1 cellular context compared by ENCODE assay signal in the genomic region with DNA sequence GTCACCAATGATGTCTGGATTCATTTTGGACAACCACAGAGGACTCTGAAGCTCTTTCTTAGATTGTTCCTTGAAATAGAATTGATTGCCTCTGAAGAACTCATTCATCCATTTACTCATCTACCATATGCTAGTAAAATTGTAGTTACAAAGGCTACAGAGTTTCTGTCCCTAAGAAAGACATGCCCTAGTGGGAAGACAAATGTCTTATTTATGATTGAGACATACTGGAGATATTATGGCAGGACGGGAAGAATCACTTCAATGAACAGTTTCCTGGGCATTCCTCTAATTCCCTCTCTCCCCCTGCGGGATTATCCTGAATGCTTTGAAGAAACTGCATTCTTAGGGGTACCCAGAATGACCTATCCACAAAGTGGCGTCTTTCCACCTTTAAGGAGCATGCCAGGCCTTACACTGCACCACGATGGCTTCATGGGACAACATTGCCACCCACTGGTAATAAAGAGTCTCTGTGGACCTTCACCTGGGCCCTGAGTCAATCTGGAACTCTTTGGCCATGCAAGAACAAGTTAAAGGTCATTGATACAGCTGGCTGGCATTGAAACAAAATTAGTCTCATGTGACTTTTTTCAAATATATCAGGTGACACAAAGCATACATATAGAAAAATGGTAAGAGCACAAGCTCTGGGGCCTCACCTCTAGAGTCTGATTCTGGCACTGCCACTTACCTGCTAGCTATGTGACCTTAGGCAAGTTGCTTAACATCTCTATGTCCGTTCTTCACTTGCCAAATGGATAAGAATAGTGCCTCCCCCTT.
TF ChIP-seq lines count a peak whose summit lies in the region.

No MANE protein-coding gene starts in this region.

TF ChIP-seq in HepG2, 621 proteins besides CTCF, POLR2A, EP300 and RAD21 (continued from another document and continues in another):
- TF ChIP-seq, protein P1, sequence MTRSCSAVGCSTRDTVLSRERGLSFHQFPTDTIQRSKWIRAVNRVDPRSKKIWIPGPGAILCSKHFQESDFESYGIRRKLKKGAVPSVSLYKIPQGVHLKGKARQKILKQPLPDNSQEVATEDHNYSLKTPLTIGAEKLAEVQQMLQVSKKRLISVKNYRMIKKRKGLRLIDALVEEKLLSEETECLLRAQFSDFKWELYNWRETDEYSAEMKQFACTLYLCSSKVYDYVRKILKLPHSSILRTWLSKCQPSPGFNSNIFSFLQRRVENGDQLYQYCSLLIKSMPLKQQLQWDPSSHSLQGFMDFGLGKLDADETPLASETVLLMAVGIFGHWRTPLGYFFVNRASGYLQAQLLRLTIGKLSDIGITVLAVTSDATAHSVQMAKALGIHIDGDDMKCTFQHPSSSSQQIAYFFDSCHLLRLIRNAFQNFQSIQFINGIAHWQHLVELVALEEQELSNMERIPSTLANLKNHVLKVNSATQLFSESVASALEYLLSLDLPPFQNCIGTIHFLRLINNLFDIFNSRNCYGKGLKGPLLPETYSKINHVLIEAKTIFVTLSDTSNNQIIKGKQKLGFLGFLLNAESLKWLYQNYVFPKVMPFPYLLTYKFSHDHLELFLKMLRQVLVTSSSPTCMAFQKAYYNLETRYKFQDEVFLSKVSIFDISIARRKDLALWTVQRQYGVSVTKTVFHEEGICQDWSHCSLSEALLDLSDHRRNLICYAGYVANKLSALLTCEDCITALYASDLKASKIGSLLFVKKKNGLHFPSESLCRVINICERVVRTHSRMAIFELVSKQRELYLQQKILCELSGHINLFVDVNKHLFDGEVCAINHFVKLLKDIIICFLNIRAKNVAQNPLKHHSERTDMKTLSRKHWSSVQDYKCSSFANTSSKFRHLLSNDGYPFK (CRISPR knock-in tag; IDR thresholded peaks at IDR 0.05; ENCODE audit: borderline replicate concordance) = no peak
- TF ChIP-seq NCOA5 (CRISPR knock-in tag; IDR thresholded peaks at IDR 0.05) (no peak), ZNF44 (CRISPR knock-in tag; IDR thresholded peaks at IDR 0.05) (no peak), ZNF709 (CRISPR knock-in tag; IDR thresholded peaks at IDR 0.05) (no peak), HDAC1 (CRISPR knock-in tag; IDR thresholded peaks at IDR 0.05) (no peak), ZC3H4 (CRISPR knock-in tag; IDR thresholded peaks at IDR 0.05; ENCODE audit: borderline replicate concordance) (no peak), ZFYVE20 (CRISPR knock-in tag; IDR thresholded peaks at IDR 0.05; ENCODE audit: borderline replicate concordance, low read depth) (no peak), SMARCC2 (IDR thresholded peaks at IDR 0.05) (no peak), ZNF800 (CRISPR knock-in tag; IDR thresholded peaks at IDR 0.05) (no peak), EZH2 (conservative IDR thresholded peaks at IDR 0.05; ENCODE audit: low read depth, low read length) (no peak), EHMT2 (IDR thresholded peaks at IDR 0.05; ENCODE audit: borderline replicate concordance, low read depth, low read length) (no peak), KLF15 (CRISPR knock-in tag; IDR thresholded peaks at IDR 0.05; ENCODE audit: borderline replicate concordance) (no peak), SOX5 (CRISPR knock-in tag; IDR thresholded peaks at IDR 0.05; ENCODE audit: borderline replicate concordance) (peak; percentile 58; the same call in 1 of the 2 replicates), NAIF1 (CRISPR knock-in tag; IDR thresholded peaks at IDR 0.05; ENCODE audit: borderline replicate concordance) (no peak), MBNL3 (CRISPR knock-in tag; conservative IDR thresholded peaks at IDR 0.05) (no peak), NBN (conservative IDR thresholded peaks at IDR 0.05) (no peak), CBFB (CRISPR knock-in tag; IDR thresholded peaks at IDR 0.05) (0 out of 2 replicates have a peak, but pooled peaks have one; percentile 35), REL (CRISPR knock-in tag; conservative IDR thresholded peaks at IDR 0.05) (no peak), SAP130 (CRISPR knock-in tag; IDR thresholded peaks at IDR 0.05; ENCODE audit: low read depth) (peak; percentile 56), ZNF720 (CRISPR knock-in tag; IDR thresholded peaks at IDR 0.05) (no peak), ZNF674 (CRISPR knock-in tag; IDR thresholded peaks at IDR 0.05; ENCODE audit: low read depth) (no peak), ZFP41 (CRISPR knock-in tag; IDR thresholded peaks at IDR 0.05; ENCODE audit: borderline replicate concordance) (no peak), RBFOX2 (IDR thresholded peaks at IDR 0.05; ENCODE audit: low read depth, low read length) (no peak), CHD4 (IDR thresholded peaks at IDR 0.05; ENCODE audit: borderline replicate concordance, low read length) (no peak), HMG20B (CRISPR knock-in tag; conservative IDR thresholded peaks at IDR 0.05) (no peak), ZNF678 (CRISPR knock-in tag; IDR thresholded peaks at IDR 0.05) (no peak), THAP11 (CRISPR knock-in tag; IDR thresholded peaks at IDR 0.05) (no peak), FOSL1 (CRISPR knock-in tag; IDR thresholded peaks at IDR 0.05; ENCODE audit: borderline replicate concordance) (no peak), SRF (IDR thresholded peaks at IDR 0.05; ENCODE audit: low read depth, low read length) (no peak), PHF21A (CRISPR knock-in tag; IDR thresholded peaks at IDR 0.05) (peak; percentile 31; the same call in 1 of the 2 replicates), ZNF775 (CRISPR knock-in tag; IDR thresholded peaks at IDR 0.05; ENCODE audit: borderline replicate concordance) (no peak), NR2F2 (IDR thresholded peaks at IDR 0.05; ENCODE audit: borderline replicate concordance, low read depth) (no peak), ZNF556 (CRISPR knock-in tag; IDR thresholded peaks at IDR 0.05; ENCODE audit: borderline replicate concordance) (no peak), GZF1 (CRISPR knock-in tag; IDR thresholded peaks at IDR 0.05) (no peak), TEAD3 (CRISPR knock-in tag; optimal IDR thresholded peaks at IDR 0.05; ENCODE audit: borderline replicate concordance) (peak; percentile 83), FOXM1 (CRISPR knock-in tag; IDR thresholded peaks at IDR 0.05) (no peak), PITX1 (CRISPR knock-in tag; IDR thresholded peaks at IDR 0.05) (peak; percentile 51; the same call in 1 of the 2 replicates), ZBTB1 (CRISPR knock-in tag; IDR thresholded peaks at IDR 0.05; ENCODE audit: borderline replicate concordance) (no peak), NR3C1 (CRISPR knock-in tag; IDR thresholded peaks at IDR 0.05) (no peak), CEBPB (IDR thresholded peaks at IDR 0.05; ENCODE audit: borderline replicate concordance, low read depth, low read length) (no peak), ZNF558 (CRISPR knock-in tag; IDR thresholded peaks at IDR 0.05; ENCODE audit: borderline replicate concordance) (no peak), ZNF672 (CRISPR knock-in tag; IDR thresholded peaks at IDR 0.05) (no peak), TBP (CRISPR knock-in tag; IDR thresholded peaks at IDR 0.05) (no peak), HOXA5 (CRISPR knock-in tag; IDR thresholded peaks at IDR 0.05) (no peak), AKAP8 (CRISPR knock-in tag; IDR thresholded peaks at IDR 0.05) (no peak), ZNF138 (CRISPR knock-in tag; IDR thresholded peaks at IDR 0.05; ENCODE audit: low read depth) (no peak), NFIB (CRISPR knock-in tag; IDR thresholded peaks at IDR 0.05; ENCODE audit: borderline replicate concordance) (no peak)
- TF ChIP-seq, protein P2, sequence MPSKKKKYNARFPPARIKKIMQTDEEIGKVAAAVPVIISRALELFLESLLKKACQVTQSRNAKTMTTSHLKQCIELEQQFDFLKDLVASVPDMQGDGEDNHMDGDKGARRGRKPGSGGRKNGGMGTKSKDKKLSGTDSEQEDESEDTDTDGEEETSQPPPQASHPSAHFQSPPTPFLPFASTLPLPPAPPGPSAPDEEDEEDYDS (CRISPR knock-in tag; IDR thresholded peaks at IDR 0.05) = no peak
- TF ChIP-seq, protein P3, sequence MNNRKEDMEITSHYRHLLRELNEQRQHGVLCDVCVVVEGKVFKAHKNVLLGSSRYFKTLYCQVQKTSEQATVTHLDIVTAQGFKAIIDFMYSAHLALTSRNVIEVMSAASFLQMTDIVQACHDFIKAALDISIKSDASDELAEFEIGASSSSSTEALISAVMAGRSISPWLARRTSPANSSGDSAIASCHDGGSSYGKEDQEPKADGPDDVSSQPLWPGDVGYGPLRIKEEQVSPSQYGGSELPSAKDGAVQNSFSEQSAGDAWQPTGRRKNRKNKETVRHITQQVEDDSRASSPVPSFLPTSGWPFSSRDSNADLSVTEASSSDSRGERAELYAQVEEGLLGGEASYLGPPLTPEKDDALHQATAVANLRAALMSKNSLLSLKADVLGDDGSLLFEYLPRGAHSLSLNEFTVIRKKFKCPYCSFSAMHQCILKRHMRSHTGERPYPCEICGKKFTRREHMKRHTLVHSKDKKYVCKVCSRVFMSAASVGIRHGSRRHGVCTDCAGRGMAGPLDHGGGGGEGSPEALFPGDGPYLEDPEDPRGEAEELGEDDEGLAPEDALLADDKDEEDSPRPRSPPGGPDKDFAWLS (CRISPR knock-in tag; IDR thresholded peaks at IDR 0.05; ENCODE audit: borderline replicate concordance) = no peak
- TF ChIP-seq, protein P4, sequence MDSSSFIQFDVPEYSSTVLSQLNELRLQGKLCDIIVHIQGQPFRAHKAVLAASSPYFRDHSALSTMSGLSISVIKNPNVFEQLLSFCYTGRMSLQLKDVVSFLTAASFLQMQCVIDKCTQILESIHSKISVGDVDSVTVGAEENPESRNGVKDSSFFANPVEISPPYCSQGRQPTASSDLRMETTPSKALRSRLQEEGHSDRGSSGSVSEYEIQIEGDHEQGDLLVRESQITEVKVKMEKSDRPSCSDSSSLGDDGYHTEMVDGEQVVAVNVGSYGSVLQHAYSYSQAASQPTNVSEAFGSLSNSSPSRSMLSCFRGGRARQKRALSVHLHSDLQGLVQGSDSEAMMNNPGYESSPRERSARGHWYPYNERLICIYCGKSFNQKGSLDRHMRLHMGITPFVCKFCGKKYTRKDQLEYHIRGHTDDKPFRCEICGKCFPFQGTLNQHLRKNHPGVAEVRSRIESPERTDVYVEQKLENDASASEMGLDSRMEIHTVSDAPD (CRISPR knock-in tag; IDR thresholded peaks at IDR 0.05) = no peak
- TF ChIP-seq, protein P5, sequence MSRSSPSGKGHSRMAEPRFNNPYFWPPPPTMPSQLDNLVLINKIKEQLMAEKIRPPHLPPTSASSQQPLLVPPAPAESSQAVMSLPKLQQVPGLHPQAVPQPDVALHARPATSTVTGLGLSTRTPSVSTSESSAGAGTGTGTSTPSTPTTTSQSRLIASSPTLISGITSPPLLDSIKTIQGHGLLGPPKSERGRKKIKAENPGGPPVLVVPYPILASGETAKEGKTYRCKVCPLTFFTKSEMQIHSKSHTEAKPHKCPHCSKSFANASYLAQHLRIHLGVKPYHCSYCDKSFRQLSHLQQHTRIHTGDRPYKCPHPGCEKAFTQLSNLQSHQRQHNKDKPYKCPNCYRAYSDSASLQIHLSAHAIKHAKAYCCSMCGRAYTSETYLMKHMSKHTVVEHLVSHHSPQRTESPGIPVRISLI (CRISPR knock-in tag; IDR thresholded peaks at IDR 0.05; ENCODE audit: borderline replicate concordance) = peak; percentile 76; the same call in 1 of the 2 replicates
- TF ChIP-seq, protein P6, sequence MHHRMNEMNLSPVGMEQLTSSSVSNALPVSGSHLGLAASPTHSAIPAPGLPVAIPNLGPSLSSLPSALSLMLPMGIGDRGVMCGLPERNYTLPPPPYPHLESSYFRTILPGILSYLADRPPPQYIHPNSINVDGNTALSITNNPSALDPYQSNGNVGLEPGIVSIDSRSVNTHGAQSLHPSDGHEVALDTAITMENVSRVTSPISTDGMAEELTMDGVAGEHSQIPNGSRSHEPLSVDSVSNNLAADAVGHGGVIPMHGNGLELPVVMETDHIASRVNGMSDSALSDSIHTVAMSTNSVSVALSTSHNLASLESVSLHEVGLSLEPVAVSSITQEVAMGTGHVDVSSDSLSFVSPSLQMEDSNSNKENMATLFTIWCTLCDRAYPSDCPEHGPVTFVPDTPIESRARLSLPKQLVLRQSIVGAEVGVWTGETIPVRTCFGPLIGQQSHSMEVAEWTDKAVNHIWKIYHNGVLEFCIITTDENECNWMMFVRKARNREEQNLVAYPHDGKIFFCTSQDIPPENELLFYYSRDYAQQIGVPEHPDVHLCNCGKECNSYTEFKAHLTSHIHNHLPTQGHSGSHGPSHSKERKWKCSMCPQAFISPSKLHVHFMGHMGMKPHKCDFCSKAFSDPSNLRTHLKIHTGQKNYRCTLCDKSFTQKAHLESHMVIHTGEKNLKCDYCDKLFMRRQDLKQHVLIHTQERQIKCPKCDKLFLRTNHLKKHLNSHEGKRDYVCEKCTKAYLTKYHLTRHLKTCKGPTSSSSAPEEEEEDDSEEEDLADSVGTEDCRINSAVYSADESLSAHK (CRISPR knock-in tag; IDR thresholded peaks at IDR 0.05; ENCODE audit: borderline replicate concordance) = no peak
- TF ChIP-seq, protein P7, sequence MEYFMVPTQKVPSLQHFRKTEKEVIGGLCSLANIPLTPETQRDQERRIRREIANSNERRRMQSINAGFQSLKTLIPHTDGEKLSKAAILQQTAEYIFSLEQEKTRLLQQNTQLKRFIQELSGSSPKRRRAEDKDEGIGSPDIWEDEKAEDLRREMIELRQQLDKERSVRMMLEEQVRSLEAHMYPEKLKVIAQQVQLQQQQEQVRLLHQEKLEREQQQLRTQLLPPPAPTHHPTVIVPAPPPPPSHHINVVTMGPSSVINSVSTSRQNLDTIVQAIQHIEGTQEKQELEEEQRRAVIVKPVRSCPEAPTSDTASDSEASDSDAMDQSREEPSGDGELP (IDR thresholded peaks at IDR 0.05; ENCODE audit: borderline replicate concordance, low read depth) = peak; percentile 61; the same call in 1 of the 2 replicates
- TF ChIP-seq, protein P8, sequence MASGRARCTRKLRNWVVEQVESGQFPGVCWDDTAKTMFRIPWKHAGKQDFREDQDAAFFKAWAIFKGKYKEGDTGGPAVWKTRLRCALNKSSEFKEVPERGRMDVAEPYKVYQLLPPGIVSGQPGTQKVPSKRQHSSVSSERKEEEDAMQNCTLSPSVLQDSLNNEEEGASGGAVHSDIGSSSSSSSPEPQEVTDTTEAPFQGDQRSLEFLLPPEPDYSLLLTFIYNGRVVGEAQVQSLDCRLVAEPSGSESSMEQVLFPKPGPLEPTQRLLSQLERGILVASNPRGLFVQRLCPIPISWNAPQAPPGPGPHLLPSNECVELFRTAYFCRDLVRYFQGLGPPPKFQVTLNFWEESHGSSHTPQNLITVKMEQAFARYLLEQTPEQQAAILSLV (CRISPR knock-in tag; IDR thresholded peaks at IDR 0.05; ENCODE audit: borderline replicate concordance) = no peak
